Comparison of ENCODE assay signal across 11 cellular contexts in genomic region chr5:108801776-108802175, GRCh38. TPM values are rescaled to one million over a fixed set of nuclear protein-coding genes. Genes with fewer than 3 reads are reported as not detected.
DNase-seq lines count a peak whose midpoint lies in the region; ATAC-seq and TF ChIP-seq lines count a peak whose summit lies in the region.
"Had no signal": no experiment of that assay in that cellular context is flagged by ENCODE, and none has a peak within 500 bp of the region (broad histone marks: within the 10 kb centered on the region; RNA-seq: fewer than 3 reads in every experiment).

No MANE protein-coding gene starts in this region.

- H3K27ac ChIP-seq in upper lobe of right lung (no peak overlapping the region), WERI-Rb-1 (no peak overlapping the region)

- no peak for DNase-seq in activated naive CD4-positive, alpha-beta T cell treated with anti-CD3 and anti-CD28 coated beads, Interleukin-2, amount 50 U/mL, for 72 hours (ENCODE audit: low spot score in 2 of 2)
- DNase-seq in activated naive CD4-positive, alpha-beta T cell (lab: John Stamatoyannopoulos, UW): no peak
- peak; percentile 95 for DNase-seq in RKO (ENCODE audit: low spot score)
- DNase-seq in fibroblast of peridontal ligament (ENCODE audit: extremely low read depth): peak; percentile 86
- no peak for DNase-seq in upper lobe of right lung
- DNase-seq in WERI-Rb-1: no peak
- no peak for DNase-seq in activated gamma-delta T cell (lab: John Stamatoyannopoulos, UW)
- no peak for DNase-seq in NCI-H2171 (lab: John Stamatoyannopoulos, UW)
- DNase-seq: NCI-H1105 had no signal

- peaks cover 34 to 46% of the 10 kb centered on the region in 2 donors for H3K36me3 Mint-ChIP-seq in activated naive CD4-positive, alpha-beta T cell treated with anti-CD3 and anti-CD28 coated beads, Interleukin-2, amount 50 U/mL, for 72 hours

- ATAC-seq in activated naive CD4-positive, alpha-beta T cell treated with anti-CD3 and anti-CD28 coated beads, Interleukin-2, amount 50 U/mL, for 72 hours: peak; percentile 80 to 89
- peak; percentile 31 for ATAC-seq in upper lobe of right lung

- no peak overlapping the region for H3K4me3 ChIP-seq in upper lobe of right lung
- H3K4me3 ChIP-seq in WERI-Rb-1 (ENCODE audit: low read depth, low read length): no peak overlapping the region
- H3K4me3 ChIP-seq: skin epidermis had no signal

- H3K27ac Mint-ChIP-seq in activated naive CD4-positive, alpha-beta T cell treated with anti-CD3 and anti-CD28 coated beads, Interleukin-2, amount 50 U/mL, for 72 hours: no peak overlapping the region
- H3K27ac Mint-ChIP-seq: T-helper 2 cell treated with Interferon-gamma antibody and Interleukin-4, amounts not matched to agents 5 μg/mL and 100 μg/mL, for 36 hours had no signal

- TF ChIP-seq CTCF in upper lobe of right lung (IDR thresholded peaks at IDR 0.05) (no peak), WERI-Rb-1 (IDR thresholded peaks at IDR 0.05; ENCODE audit: low read depth, low read length) (no peak)

- peaks cover 13% of the 10 kb centered on the region for H3K9me3 ChIP-seq in upper lobe of right lung
- no peaks in the 10 kb centered on the region for H3K9me3 ChIP-seq in WERI-Rb-1 (ENCODE audit: severe bottlenecking)

- peaks cover 7 to 24% of the 10 kb centered on the region in 2 donors for H3K9me3 Mint-ChIP-seq in activated naive CD4-positive, alpha-beta T cell treated with anti-CD3 and anti-CD28 coated beads, Interleukin-2, amount 50 U/mL, for 72 hours

- H3K27me3 ChIP-seq in upper lobe of right lung (no peaks in the 10 kb centered on the region), WERI-Rb-1 (ENCODE audit: insufficient read depth, low read depth, severe bottlenecking) (no peaks in the 10 kb centered on the region)

- no peaks in the 10 kb centered on the region for H3K4me1 ChIP-seq in upper lobe of right lung

- H3K36me3 ChIP-seq in upper lobe of right lung: peaks cover 9% of the 10 kb centered on the region
- H3K36me3 ChIP-seq in WERI-Rb-1: no peaks in the 10 kb centered on the region

- intact Hi-C loops in upper lobe of right lung (cut with DNase I): no loop called here

RNA-seq across cellular contexts. Expression of gene FER, which starts 54.1 kb away (rescaled TPM):
- total RNA-seq in activated naive CD4-positive, alpha-beta T cell treated with anti-CD3 and anti-CD28 coated beads, Interleukin-2, amount 50 U/mL, for 72 hours: 1 to 10 TPM; 7.8 to 9.8 TPM
- 33.6 TPM for total RNA-seq in upper lobe of right lung

Comparison
In these comparisons a context has a peak if more than half of its experiments do, and no peak if none do; other contexts are left out.
1. DNase-seq: peak in RKO (single experiment) and fibroblast of peridontal ligament (single experiment); none in activated naive CD4-positive, alpha-beta T cell treated with anti-CD3 and anti-CD28 coated beads, Interleukin-2, amount 50 U/mL, for 72 hours (0 of 2), activated naive CD4-positive, alpha-beta T cell (0 of 4), upper lobe of right lung (single experiment), WERI-Rb-1 (single experiment), activated gamma-delta T cell (single experiment) and NCI-H2171 (single experiment).